In the genomic region with DNA sequence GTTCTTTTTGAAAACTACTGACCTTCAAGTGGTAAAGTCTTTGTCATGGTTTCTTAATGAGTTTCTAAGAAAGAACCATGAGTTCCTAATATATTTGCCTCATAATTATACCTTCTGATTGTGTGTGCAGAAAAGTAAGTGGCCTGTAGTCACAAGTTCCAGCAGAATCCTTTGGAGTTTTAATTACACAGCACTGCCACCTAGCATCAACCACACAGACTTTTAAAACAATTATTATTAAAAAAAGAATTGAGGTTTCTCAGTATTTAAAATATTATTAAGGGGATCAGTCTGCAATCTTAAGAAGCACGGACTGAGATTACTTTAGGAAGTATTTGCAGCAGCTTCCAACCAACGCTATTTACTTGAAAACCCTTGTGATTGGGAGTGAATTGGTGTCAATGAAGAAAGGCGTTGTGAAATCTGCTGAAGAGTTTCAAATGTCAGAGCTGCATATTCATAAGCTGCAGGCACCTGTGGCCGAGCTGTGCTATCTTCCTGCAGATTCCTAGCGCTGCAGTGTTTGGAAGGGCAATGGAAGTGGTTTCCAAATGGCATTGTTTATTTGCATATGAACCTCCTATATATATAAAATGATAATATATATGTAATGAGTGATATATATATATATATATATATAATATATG, we compare ENCODE assay signal across 1 cellular context.
TF ChIP-seq lines count a peak whose summit lies in the region.

No MANE protein-coding gene starts in this region.

TF ChIP-seq in GM23338, 12 proteins besides CTCF, POLR2A, EP300 and RAD21 (continued from another document):
- TF ChIP-seq, protein P1, sequence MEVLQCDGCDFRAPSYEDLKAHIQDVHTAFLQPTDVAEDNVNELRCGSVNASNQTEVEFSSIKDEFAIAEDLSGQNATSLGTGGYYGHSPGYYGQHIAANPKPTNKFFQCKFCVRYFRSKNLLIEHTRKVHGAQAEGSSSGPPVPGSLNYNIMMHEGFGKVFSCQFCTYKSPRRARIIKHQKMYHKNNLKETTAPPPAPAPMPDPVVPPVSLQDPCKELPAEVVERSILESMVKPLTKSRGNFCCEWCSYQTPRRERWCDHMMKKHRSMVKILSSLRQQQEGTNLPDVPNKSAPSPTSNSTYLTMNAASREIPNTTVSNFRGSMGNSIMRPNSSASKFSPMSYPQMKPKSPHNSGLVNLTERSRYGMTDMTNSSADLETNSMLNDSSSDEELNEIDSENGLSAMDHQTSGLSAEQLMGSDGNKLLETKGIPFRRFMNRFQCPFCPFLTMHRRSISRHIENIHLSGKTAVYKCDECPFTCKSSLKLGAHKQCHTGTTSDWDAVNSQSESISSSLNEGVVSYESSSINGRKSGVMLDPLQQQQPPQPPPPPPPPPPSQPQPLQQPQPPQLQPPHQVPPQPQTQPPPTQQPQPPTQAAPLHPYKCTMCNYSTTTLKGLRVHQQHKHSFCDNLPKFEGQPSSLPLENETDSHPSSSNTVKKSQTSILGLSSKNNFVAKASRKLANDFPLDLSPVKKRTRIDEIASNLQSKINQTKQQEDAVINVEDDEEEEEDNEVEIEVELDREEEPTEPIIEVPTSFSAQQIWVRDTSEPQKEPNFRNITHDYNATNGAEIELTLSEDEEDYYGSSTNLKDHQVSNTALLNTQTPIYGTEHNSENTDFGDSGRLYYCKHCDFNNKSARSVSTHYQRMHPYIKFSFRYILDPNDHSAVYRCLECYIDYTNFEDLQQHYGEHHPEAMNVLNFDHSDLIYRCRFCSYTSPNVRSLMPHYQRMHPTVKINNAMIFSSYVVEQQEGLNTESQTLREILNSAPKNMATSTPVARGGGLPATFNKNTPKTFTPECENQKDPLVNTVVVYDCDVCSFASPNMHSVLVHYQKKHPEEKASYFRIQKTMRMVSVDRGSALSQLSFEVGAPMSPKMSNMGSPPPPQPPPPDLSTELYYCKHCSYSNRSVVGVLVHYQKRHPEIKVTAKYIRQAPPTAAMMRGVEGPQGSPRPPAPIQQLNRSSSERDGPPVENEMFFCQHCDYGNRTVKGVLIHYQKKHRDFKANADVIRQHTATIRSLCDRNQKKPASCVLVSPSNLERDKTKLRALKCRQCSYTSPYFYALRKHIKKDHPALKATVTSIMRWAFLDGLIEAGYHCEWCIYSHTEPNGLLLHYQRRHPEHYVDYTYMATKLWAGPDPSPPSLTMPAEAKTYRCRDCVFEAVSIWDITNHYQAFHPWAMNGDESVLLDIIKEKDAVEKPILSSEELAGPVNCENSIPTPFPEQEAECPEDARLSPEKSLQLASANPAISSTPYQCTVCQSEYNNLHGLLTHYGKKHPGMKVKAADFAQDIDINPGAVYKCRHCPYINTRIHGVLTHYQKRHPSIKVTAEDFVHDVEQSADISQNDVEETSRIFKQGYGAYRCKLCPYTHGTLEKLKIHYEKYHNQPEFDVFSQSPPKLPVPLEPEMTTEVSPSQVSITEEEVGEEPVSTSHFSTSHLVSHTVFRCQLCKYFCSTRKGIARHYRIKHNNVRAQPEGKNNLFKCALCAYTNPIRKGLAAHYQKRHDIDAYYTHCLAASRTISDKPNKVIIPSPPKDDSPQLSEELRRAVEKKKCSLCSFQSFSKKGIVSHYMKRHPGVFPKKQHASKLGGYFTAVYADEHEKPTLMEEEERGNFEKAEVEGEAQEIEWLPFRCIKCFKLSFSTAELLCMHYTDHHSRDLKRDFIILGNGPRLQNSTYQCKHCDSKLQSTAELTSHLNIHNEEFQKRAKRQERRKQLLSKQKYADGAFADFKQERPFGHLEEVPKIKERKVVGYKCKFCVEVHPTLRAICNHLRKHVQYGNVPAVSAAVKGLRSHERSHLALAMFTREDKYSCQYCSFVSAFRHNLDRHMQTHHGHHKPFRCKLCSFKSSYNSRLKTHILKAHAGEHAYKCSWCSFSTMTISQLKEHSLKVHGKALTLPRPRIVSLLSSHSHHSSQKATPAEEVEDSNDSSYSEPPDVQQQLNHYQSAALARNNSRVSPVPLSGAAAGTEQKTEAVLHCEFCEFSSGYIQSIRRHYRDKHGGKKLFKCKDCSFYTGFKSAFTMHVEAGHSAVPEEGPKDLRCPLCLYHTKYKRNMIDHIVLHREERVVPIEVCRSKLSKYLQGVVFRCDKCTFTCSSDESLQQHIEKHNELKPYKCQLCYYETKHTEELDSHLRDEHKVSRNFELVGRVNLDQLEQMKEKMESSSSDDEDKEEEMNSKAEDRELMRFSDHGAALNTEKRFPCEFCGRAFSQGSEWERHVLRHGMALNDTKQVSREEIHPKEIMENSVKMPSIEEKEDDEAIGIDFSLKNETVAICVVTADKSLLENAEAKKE (CRISPR knock-in tag; IDR thresholded peaks at IDR 0.05): no peak
- no peak for TF ChIP-seq EZH2phosphoT487 (IDR thresholded peaks at IDR 0.05; ENCODE audit: unreplicated experiment)
- TF ChIP-seq STAT1 (IDR thresholded peaks at IDR 0.05; ENCODE audit: unreplicated experiment): no peak
- no peak for TF ChIP-seq NANOG (IDR thresholded peaks at IDR 0.05; ENCODE audit: borderline replicate concordance)
- no peak for TF ChIP-seq CREB1 (CRISPR knock-in tag; IDR thresholded peaks at IDR 0.05; ENCODE audit: low read depth)
- TF ChIP-seq, protein P2, sequence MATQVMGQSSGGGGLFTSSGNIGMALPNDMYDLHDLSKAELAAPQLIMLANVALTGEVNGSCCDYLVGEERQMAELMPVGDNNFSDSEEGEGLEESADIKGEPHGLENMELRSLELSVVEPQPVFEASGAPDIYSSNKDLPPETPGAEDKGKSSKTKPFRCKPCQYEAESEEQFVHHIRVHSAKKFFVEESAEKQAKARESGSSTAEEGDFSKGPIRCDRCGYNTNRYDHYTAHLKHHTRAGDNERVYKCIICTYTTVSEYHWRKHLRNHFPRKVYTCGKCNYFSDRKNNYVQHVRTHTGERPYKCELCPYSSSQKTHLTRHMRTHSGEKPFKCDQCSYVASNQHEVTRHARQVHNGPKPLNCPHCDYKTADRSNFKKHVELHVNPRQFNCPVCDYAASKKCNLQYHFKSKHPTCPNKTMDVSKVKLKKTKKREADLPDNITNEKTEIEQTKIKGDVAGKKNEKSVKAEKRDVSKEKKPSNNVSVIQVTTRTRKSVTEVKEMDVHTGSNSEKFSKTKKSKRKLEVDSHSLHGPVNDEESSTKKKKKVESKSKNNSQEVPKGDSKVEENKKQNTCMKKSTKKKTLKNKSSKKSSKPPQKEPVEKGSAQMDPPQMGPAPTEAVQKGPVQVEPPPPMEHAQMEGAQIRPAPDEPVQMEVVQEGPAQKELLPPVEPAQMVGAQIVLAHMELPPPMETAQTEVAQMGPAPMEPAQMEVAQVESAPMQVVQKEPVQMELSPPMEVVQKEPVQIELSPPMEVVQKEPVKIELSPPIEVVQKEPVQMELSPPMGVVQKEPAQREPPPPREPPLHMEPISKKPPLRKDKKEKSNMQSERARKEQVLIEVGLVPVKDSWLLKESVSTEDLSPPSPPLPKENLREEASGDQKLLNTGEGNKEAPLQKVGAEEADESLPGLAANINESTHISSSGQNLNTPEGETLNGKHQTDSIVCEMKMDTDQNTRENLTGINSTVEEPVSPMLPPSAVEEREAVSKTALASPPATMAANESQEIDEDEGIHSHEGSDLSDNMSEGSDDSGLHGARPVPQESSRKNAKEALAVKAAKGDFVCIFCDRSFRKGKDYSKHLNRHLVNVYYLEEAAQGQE (IDR thresholded peaks at IDR 0.05; ENCODE audit: unreplicated experiment): no peak
- no peak for TF ChIP-seq JUNB (IDR thresholded peaks at IDR 0.05; ENCODE audit: unreplicated experiment)
